25 cellular contexts compared by ENCODE assay signal in the genomic region with DNA sequence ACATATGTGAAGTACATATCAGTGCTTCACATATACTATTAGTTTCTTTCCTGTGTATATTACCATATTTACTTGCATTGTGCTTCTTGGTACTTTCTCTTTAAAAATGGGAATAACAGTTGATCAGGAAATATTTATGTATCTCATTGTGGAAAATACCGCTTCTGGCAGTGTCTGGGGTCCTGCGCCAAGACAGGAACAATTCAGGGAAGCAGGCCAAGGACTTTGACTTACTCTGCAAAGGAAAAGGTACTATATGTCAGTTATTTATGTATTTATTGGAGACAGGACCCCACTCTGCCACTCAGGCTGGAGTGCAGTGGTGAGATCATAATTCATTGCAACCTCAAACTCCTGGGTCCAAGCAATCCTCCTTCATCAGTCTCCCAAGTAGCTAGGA. TPM values are rescaled to one million over a fixed set of nuclear protein-coding genes. Genes with fewer than 3 reads are reported as not detected.
DNase-seq lines count a peak whose midpoint lies in the region; ATAC-seq, FAIRE-seq and TF ChIP-seq lines count a peak whose summit lies in the region.
"Had no signal": no experiment of that assay in that cellular context is flagged by ENCODE, and none has a peak within 500 bp of the region (broad histone marks: within the 10 kb centered on the region; RNA-seq: fewer than 3 reads in every experiment).

No MANE protein-coding gene starts in this region.

- TF ChIP-seq CTCF in heart right ventricle (IDR thresholded peaks at IDR 0.05): no peak
- TF ChIP-seq CTCF in right atrium auricular region (IDR thresholded peaks at IDR 0.05): no peak
- TF ChIP-seq CTCF in HCT116 (IDR thresholded peaks at IDR 0.05 in 2 of 3, conservative IDR thresholded peaks at IDR 0.05 in 1 of 3; ENCODE audit: borderline replicate concordance in 1 of 3, insufficient read depth in 1 of 3, low read depth in 2 of 3, low read length in 2 of 3): no peak
- no peak for TF ChIP-seq CTCF in endothelial cell of umbilical vein (IDR thresholded peaks at IDR 0.05; ENCODE audit: extremely low read depth in 1 of 2, insufficient read depth in 1 of 2, low read depth in 1 of 2, low read length in 2 of 2)

- intact Hi-C loops in heart right ventricle (cut with DNase I): loop anchor here in 1 of 10 donors (5.0 to 10.0 kb wide), 2 partner anchors 58 to 120 kb away; partner anchors contain the start of gene NBEA
- intact Hi-C loops in left ventricle myocardium superior (cut with micrococcal nuclease): no loop called here
- intact Hi-C loops in left cardiac atrium (cut with DNase I): no loop called here
- intact Hi-C loops in HCT116 (cut with micrococcal nuclease): no loop called here
- intact Hi-C loops in endothelial cell of umbilical vein (cut with micrococcal nuclease): no loop called here

- no peaks in the 10 kb centered on the region for H3K36me3 ChIP-seq in heart right ventricle
- no peaks in the 10 kb centered on the region for H3K36me3 ChIP-seq in right atrium auricular region
- no peaks in the 10 kb centered on the region for H3K36me3 ChIP-seq in HCT116 (ENCODE audit: control insufficient read depth in 1 of 2, insufficient read depth in 2 of 2, low read length in 2 of 2)
- H3K36me3 ChIP-seq in endothelial cell of umbilical vein (ENCODE audit: control insufficient read depth in 2 of 2, extremely low read depth in 1 of 2, insufficient read depth in 2 of 2, low read length in 2 of 2): no peaks in the 10 kb centered on the region
- H3K36me3 ChIP-seq: BLaER1 treated with 17β-estradiol and CSF1 and Interleukin-3, amounts not matched to agents 10 nM and 100 nM had no signal

- no peaks in the 10 kb centered on the region for H3K9me2 ChIP-seq in HCT116 (ENCODE audit: insufficient read depth)

- no peak for TF ChIP-seq RAD21 in HCT116 (IDR thresholded peaks at IDR 0.05; ENCODE audit: low read depth)

- dilution Hi-C loops in endothelial cell of umbilical vein (cut with MboI; ENCODE audit: extremely low pct_ligation_motif_present, low sequenced_read_pairs): no loop called here

- H3K9ac ChIP-seq in HCT116 (ENCODE audit: low read length): no peak overlapping the region
- H3K9ac ChIP-seq in endothelial cell of umbilical vein (replicated peaks; ENCODE audit: extremely low read depth, insufficient read depth, low read length): no peak overlapping the region
- H3K9ac ChIP-seq: BLaER1 treated with 17β-estradiol and CSF1 and Interleukin-3, amounts not matched to agents 10 nM and 100 nM had no signal

- H3K27me3 ChIP-seq in heart right ventricle (no peaks in the 10 kb centered on the region), right atrium auricular region (no peaks in the 10 kb centered on the region), HCT116 (ENCODE audit: insufficient read depth, low read length) (no peaks in the 10 kb centered on the region), endothelial cell of umbilical vein (ENCODE audit: control insufficient read depth in 2 of 2, insufficient read depth in 2 of 2, low read length in 2 of 2) (no peaks in the 10 kb centered on the region)
- H3K27me3 ChIP-seq: BLaER1 treated with 17β-estradiol and CSF1 and Interleukin-3, amounts not matched to agents 10 nM and 100 nM had no signal

- POLR2A ChIA-PET in HCT116 (lab: Charles Lee) (no interaction called here), endothelial cell of umbilical vein (lab: Charles Lee) (no interaction called here)

- no TSS peak for BruUV-seq in HCT116 (replicated peaks; lab: Mats Ljungman, UMichigan)
- BruUV-seq in endothelial cell of umbilical vein (replicated peaks; lab: Mats Ljungman, UMichigan): no TSS peak

- H3K4me2 ChIP-seq in HCT116 (ENCODE audit: low read length) (0 out of 2 replicates have a peak overlapping the region, but pooled peaks have one; percentile 18), endothelial cell of umbilical vein (ENCODE audit: insufficient read depth, low read length) (peak overlapping the region; percentile 25)
- H3K4me2 ChIP-seq: A549; BLaER1 treated with 17β-estradiol and CSF1 and Interleukin-3, amounts not matched to agents 10 nM and 100 nM had no signal

- H2AFZ ChIP-seq in HCT116 (ENCODE audit: low read depth, low read length, poor library complexity, severe bottlenecking): no peak overlapping the region
- H2AFZ ChIP-seq in endothelial cell of umbilical vein (ENCODE audit: low read depth, low read length): no peak overlapping the region

- H4K20me1 ChIP-seq in HCT116 (ENCODE audit: insufficient read depth) (no peaks in the 10 kb centered on the region), endothelial cell of umbilical vein (replicated peaks; ENCODE audit: control insufficient read depth, extremely low read depth, insufficient read depth, low read length) (no peaks in the 10 kb centered on the region)
- H4K20me1 ChIP-seq: BLaER1 treated with 17β-estradiol and CSF1 and Interleukin-3, amounts not matched to agents 10 nM and 100 nM had no signal

- CTCF ChIA-PET in HCT116 (lab: Charles Lee): no interaction called here
- CTCF ChIA-PET in endothelial cell of umbilical vein (lab: Charles Lee): interaction anchor here (2.3 kb wide), 1 partner anchor 11 kb away, joined by 7 read pairs; no protein-coding TSS in a partner anchor

- H3K9me1 ChIP-seq in endothelial cell of umbilical vein (replicated peaks; ENCODE audit: control insufficient read depth, extremely low read depth, insufficient read depth, low read length): no peaks in the 10 kb centered on the region

- H3K27ac ChIP-seq in heart right ventricle: no peak overlapping the region
- no peak overlapping the region for H3K27ac ChIP-seq in right atrium auricular region
- H3K27ac ChIP-seq in HCT116 (ENCODE audit: low read depth, low read length): no peak overlapping the region
- H3K27ac ChIP-seq in endothelial cell of umbilical vein (ENCODE audit: insufficient read depth, low read depth, low read length): no peak overlapping the region
- H3K27ac ChIP-seq: 22Rv1; A549; BLaER1 treated with 17β-estradiol and CSF1 and Interleukin-3, amounts not matched to agents 10 nM and 100 nM; C4-2B had no signal

- H3K9me3 ChIP-seq in heart right ventricle: no peaks in the 10 kb centered on the region
- no peaks in the 10 kb centered on the region for H3K9me3 ChIP-seq in right atrium auricular region
- H3K9me3 ChIP-seq in HCT116 (ENCODE audit: control insufficient read depth in 1 of 2, insufficient read depth in 1 of 2, low read depth in 1 of 2, low read length in 2 of 2): no peaks in the 10 kb centered on the region
- H3K9me3 ChIP-seq in endothelial cell of umbilical vein (replicated peaks; ENCODE audit: control insufficient read depth, insufficient read depth, low read length): no peaks in the 10 kb centered on the region
- H3K9me3 ChIP-seq: A549; BLaER1 treated with 17β-estradiol and CSF1 and Interleukin-3, amounts not matched to agents 10 nM and 100 nM had no signal

- FAIRE-seq in endothelial cell of umbilical vein (lab: Jason Lieb, UNC): peak; percentile 86
- FAIRE-seq: A549, G401.6, GM12891, GM19239 had no signal

- H3K4me1 ChIP-seq in heart right ventricle (peaks cover 0 to 33% (median 5%) of the 10 kb centered on the region in 9 donors), right atrium auricular region (peaks cover 0 to 6% of the 10 kb centered on the region in 2 donors), HCT116 (ENCODE audit: control insufficient read depth in 1 of 2, insufficient read depth in 2 of 2, low read length in 2 of 2) (peaks cover 0 to 4% of the 10 kb centered on the region in 2 experiments; a peak in 2 of 4 replicates), endothelial cell of umbilical vein (ENCODE audit: control insufficient read depth, extremely low read depth, insufficient read depth, low read length) (peaks cover 21% of the 10 kb centered on the region)
- H3K4me1 ChIP-seq: BLaER1 treated with 17β-estradiol and CSF1 and Interleukin-3, amounts not matched to agents 10 nM and 100 nM had no signal

- no peak for TF ChIP-seq POLR2A in HCT116 (IDR thresholded peaks at IDR 0.05; ENCODE audit: borderline replicate concordance, extremely low read depth, insufficient read depth, insufficient read length)
- no peak for TF ChIP-seq POLR2A in endothelial cell of umbilical vein (IDR thresholded peaks at IDR 0.05; ENCODE audit: low read depth, low read length)

- DNase-seq in heart right ventricle (peak in 1 of 2 donors; percentile 18), right atrium auricular region (ENCODE audit: low spot score) (no peak), left ventricle myocardium superior (no peak), left cardiac atrium (no peak), HCT116 (ENCODE audit: low read depth, low spot score) (no peak), endothelial cell of umbilical vein (ENCODE audit: low read depth, low spot score) (peak; percentile 88), NCI-H1930 (lab: John Stamatoyannopoulos, UW) (no peak), EL (no peak)
- DNase-seq: AML-193; CD4-positive, alpha-beta T cell; CD8-positive, alpha-beta memory T cell; COR-L47; DMS 273 treated with DMSO at 0.1 percent for 48 hours; DMS153; DMS53; DMS79; DND-41; GF-D8 had no signal

- H3K4me3 ChIP-seq in heart right ventricle: no peak overlapping the region
- no peak overlapping the region for H3K4me3 ChIP-seq in right atrium auricular region
- no peak overlapping the region for H3K4me3 ChIP-seq in HCT116 (replicated peaks in 1 of 2; ENCODE audit: low read depth in 1 of 2, low read length in 2 of 2)
- no peak overlapping the region for H3K4me3 ChIP-seq in endothelial cell of umbilical vein (replicated peaks in 1 of 3; ENCODE audit: insufficient read depth in 1 of 3, low read depth in 1 of 3, low read length in 3 of 3)
- H3K4me3 ChIP-seq: A549; BLaER1 treated with 17β-estradiol and CSF1 and Interleukin-3, amounts not matched to agents 10 nM and 100 nM had no signal

- no peaks in the 10 kb centered on the region for H3K79me2 ChIP-seq in HCT116 (ENCODE audit: insufficient read depth, low read length)
- no peaks in the 10 kb centered on the region for H3K79me2 ChIP-seq in endothelial cell of umbilical vein (ENCODE audit: control insufficient read depth, insufficient read depth, low read length)

- WGBS in heart right ventricle, 2 donors: 60 to 73% methylated on average over 2 of the region's 2 CpGs

- peak in 5 of 8 donors; percentile 41 to 79 (median 58) for ATAC-seq in heart right ventricle
- peak; percentile 14 for ATAC-seq in left ventricle myocardium superior
- ATAC-seq in left cardiac atrium: no peak
- no peak for ATAC-seq in HCT116
- ATAC-seq: A549 had no signal

- RAD21 ChIA-PET in HCT116 (lab: Charles Lee; ENCODE audit: low non-redundant PET in 1 of 2, low total read pairs in 2 of 2, uncharacterized antibody in 2 of 2, unreplicated experiment in 2 of 2): no interaction called here

RNA-seq across cellular contexts. Expression of gene NBEA, which starts 57.7 kb away (rescaled TPM):
- total RNA-seq in heart right ventricle (10 to 100 TPM; 18.4 to 30.6 (median 26.3) TPM), right atrium auricular region (10 to 100 TPM; 17.5 to 24.7 TPM), left ventricle myocardium superior (20.7 TPM), left cardiac atrium (10 to 100 TPM; 12.2 to 20.8 TPM), HCT116 (2021; ENCODE audit: unreplicated experiment) (4.1 TPM), endothelial cell of umbilical vein (4.4 and 4.8 TPM in 2 replicates)
- polyA plus RNA-seq in heart right ventricle (1 to 10 TPM; 4.3 to 6.3 TPM), endothelial cell of umbilical vein (2.6 and 3.0 TPM in 2 replicates)
- 1.2 and 1.4 TPM in 2 replicates for polyA plus RNA-seq in HCT116 (2012)
- polyA plus RNA-seq in endothelial cell of umbilical vein (2011; cell fraction: cytosol; rRNA removed): 2.3 and 2.4 TPM in 2 replicates
- 7.2 and 7.6 TPM in 2 replicates for polyA plus RNA-seq in endothelial cell of umbilical vein (2011; cell fraction: nucleus; rRNA removed)
- polyA plus RNA-seq in endothelial cell of umbilical vein (2012): 0.93 and 2.6 TPM in 2 replicates
- 12.2 and 15.4 TPM in 2 replicates for polyA minus RNA-seq in endothelial cell of umbilical vein
- 3.6 TPM for polyA minus RNA-seq in endothelial cell of umbilical vein (2011; cell fraction: cytosol; rRNA and poly(A)+ RNA removed)
- polyA minus RNA-seq in endothelial cell of umbilical vein (2011; cell fraction: nucleus; rRNA and poly(A)+ RNA removed): 43.5 and 56.6 TPM in 2 replicates

Comparison
In these comparisons a context has a peak if more than half of its experiments do, and no peak if none do; other contexts are left out.
1. ATAC-seq: peak in heart right ventricle (5 of 8) and left ventricle myocardium superior (single experiment); none in left cardiac atrium (0 of 2) and HCT116 (single experiment).